ENCODE assay signal across 15 cellular contexts in genomic region chr2:85599468-85600234, GRCh38. TPM values are rescaled to one million over a fixed set of nuclear protein-coding genes. Genes with fewer than 3 reads are reported as not detected.
DNase-seq lines count a peak whose midpoint lies in the region; ATAC-seq, FAIRE-seq and TF ChIP-seq lines count a peak whose summit lies in the region.
"Had no signal": no experiment of that assay in that cellular context is flagged by ENCODE, and none has a peak within 500 bp of the region (broad histone marks: within the 10 kb centered on the region; RNA-seq: fewer than 3 reads in every experiment).

No MANE protein-coding gene starts in this region.

- TF ChIP-seq POLR2A in HepG2 (IDR thresholded peaks at IDR 0.05; ENCODE audit: insufficient read depth in 1 of 2, low read depth in 2 of 2, low read length in 2 of 2) = no peak
- no peak for TF ChIP-seq POLR2A in right lobe of liver (IDR thresholded peaks at IDR 0.05)

- CTCF ChIA-PET in HepG2 (lab: Yijun Ruan, JAX; ENCODE audit: low intra/inter-chr PET ratio, low total read pairs) = no interaction called here

- H3K4me3 Mint-ChIP-seq in effector memory CD8-positive, alpha-beta T cell = peak overlapping the region; percentile 22 to 23
- peak overlapping the region; percentile 25 for H3K4me3 Mint-ChIP-seq in type B pancreatic cell

- no peak overlapping the region for H2AFZ ChIP-seq in HepG2 (ENCODE audit: low read length)

- peak overlapping the region in 1 of 2 donors; percentile 84 for H3K27ac Mint-ChIP-seq in effector memory CD8-positive, alpha-beta T cell
- no peak overlapping the region for H3K27ac Mint-ChIP-seq in type B pancreatic cell

- no peaks in the 10 kb centered on the region for H3K27me3 Mint-ChIP-seq in effector memory CD8-positive, alpha-beta T cell
- H3K27me3 Mint-ChIP-seq in type B pancreatic cell = no peaks in the 10 kb centered on the region

- H3K4me1 Mint-ChIP-seq in effector memory CD8-positive, alpha-beta T cell (ENCODE audit: low read depth in 2 of 2) = peaks cover 38 to 43% of the 10 kb centered on the region in 2 donors
- H3K4me1 Mint-ChIP-seq in type B pancreatic cell (ENCODE audit: unreplicated experiment) = peaks cover 17% of the 10 kb centered on the region

- no peak for TF ChIP-seq CTCF in HepG2 (CRISPR knock-in tag; IDR thresholded peaks at IDR 0.05)
- no peak for TF ChIP-seq CTCF in right lobe of liver (IDR thresholded peaks at IDR 0.05)
- no peak for TF ChIP-seq CTCF in type B pancreatic cell (conservative IDR thresholded peaks at IDR 0.05)
- no peak for TF ChIP-seq CTCF in omental fat pad (IDR thresholded peaks at IDR 0.05)

- no peak for TF ChIP-seq EP300 in HepG2 (IDR thresholded peaks at IDR 0.05; ENCODE audit: low read depth in 2 of 2, low read length in 2 of 2)
- no peak for TF ChIP-seq EP300 in HepG2 (CRISPR knock-in tag; IDR thresholded peaks at IDR 0.05; ENCODE audit: borderline replicate concordance)

- H3K36me3 ChIP-seq in HepG2 (replicated peaks in 1 of 2; ENCODE audit: control insufficient read depth in 1 of 2, insufficient read depth in 2 of 2, low read length in 2 of 2) (peaks cover 7 to 38% of the 10 kb centered on the region in 2 experiments), right lobe of liver (peaks cover 0 to 26% (median 3%) of the 10 kb centered on the region in 4 donors)
- H3K36me3 ChIP-seq: uterus had no signal

- in situ Hi-C loops in HepG2 (cut with HindIII; ENCODE audit: extremely low pct_ligation_motif_present, low pct_unique_long_range_greater_than_20kb) = no loop called here

- ATAC-seq in HepG2 (no peak), right lobe of liver (no peak), omental fat pad (ENCODE audit: low FRiP score) (no peak)
- no peak for ATAC-seq in effector memory CD8-positive, alpha-beta T cell (replicated peaks)
- ATAC-seq: A549, lower lobe of right lung had no signal

- peaks cover 53% of the 10 kb centered on the region for H3K79me2 ChIP-seq in HepG2 (ENCODE audit: insufficient read depth, low read length)

- WGBS in HepG2 (ENCODE audit: low lambda C conversion rate) = 55% methylated on average over 12 of the region's 17 CpGs
- WGBS in right lobe of liver (ENCODE audit: insufficient coverage, low coverage, low lambda C conversion rate, missing lambda C conversion rate) = 33% methylated on average over 10 of the region's 17 CpGs

- H3K27me3 ChIP-seq in HepG2 (ENCODE audit: control insufficient read depth in 1 of 2, insufficient read depth in 2 of 2, low read length in 2 of 2) (no peaks in the 10 kb centered on the region; a peak in 1 of 5 replicates), right lobe of liver (no peaks in the 10 kb centered on the region)
- H3K27me3 ChIP-seq: right atrium auricular region, uterus had no signal

- POLR2A ChIA-PET in HepG2 (lab: Yijun Ruan, JAX) = interaction anchor here (1.4 to 25.9 kb wide), 8 partner anchors 6 to 180 kb away, joined by 4 to 795 read pairs (median 94); partner anchors contain the start of genes C2orf68, GGCX, MAT2A and RNF181

- H3K9ac ChIP-seq in HepG2 (ENCODE audit: insufficient read depth, low read depth, low read length) = no peak overlapping the region

- peaks cover 26% of the 10 kb centered on the region for H3K36me3 Mint-ChIP-seq in effector memory CD8-positive, alpha-beta T cell (ENCODE audit: insufficient read depth)
- peaks cover 4% of the 10 kb centered on the region for H3K36me3 Mint-ChIP-seq in type B pancreatic cell

- no TSS peak for BruUV-seq in HepG2 (replicated peaks; lab: Mats Ljungman, UMichigan)

- H3K4me3 ChIP-seq in HepG2 (replicated peaks in 1 of 3; ENCODE audit: insufficient read depth in 1 of 3, low read depth in 2 of 3, low read length in 3 of 3) (no peak overlapping the region), right lobe of liver (no peak overlapping the region)
- H3K4me3 ChIP-seq: A549, lower lobe of right lung, right atrium auricular region, uterus had no signal

- no peak for TF ChIP-seq RAD21 in HepG2 (CRISPR knock-in tag; IDR thresholded peaks at IDR 0.05)

- H3K4me2 ChIP-seq in HepG2 (ENCODE audit: low read depth, low read length) = peak overlapping the region; percentile 16; the same call in 1 of the 2 replicates
- H3K4me2 ChIP-seq: A549 had no signal

- no peaks in the 10 kb centered on the region for H3K9me3 Mint-ChIP-seq in effector memory CD8-positive, alpha-beta T cell
- no peaks in the 10 kb centered on the region for H3K9me3 Mint-ChIP-seq in type B pancreatic cell

- H4K20me1 ChIP-seq in HepG2 (ENCODE audit: insufficient read depth, low read length) = 0 out of 2 replicates have a peak, but pooled peaks cover 3% of the 10 kb centered on the region

- DNase-seq in HepG2 (ENCODE audit: low spot score) (no peak), right lobe of liver (no peak), type B pancreatic cell (ENCODE audit: extremely low spot score, unreplicated experiment) (no peak), omental fat pad (ENCODE audit: low spot score) (no peak)
- DNase-seq in effector memory CD8-positive, alpha-beta T cell = no peak
- no peak for DNase-seq in activated effector memory CD4-positive, alpha-beta T cell treated with Interleukin-2 at 50 U/mL for 16 hours
- DNase-seq: activated naive CD4-positive, alpha-beta T cell; lower lobe of right lung; MV-4-11; NCI-H2081; NCI-H526; uterus had no signal

- no peak for FAIRE-seq in HepG2 (lab: Jason Lieb, UNC)
- FAIRE-seq: A549 had no signal

- intact Hi-C loops in HepG2 (cut with micrococcal nuclease; ENCODE audit: unreplicated experiment) = loop anchor here (5.0 kb wide), 1 partner anchor 177 kb away; no protein-coding TSS in a partner anchor
- intact Hi-C loops in right lobe of liver (cut with DNase I) = no loop called here

- peaks cover 71% of the 10 kb centered on the region for H3K4me1 ChIP-seq in HepG2 (ENCODE audit: insufficient read depth, low read length)
- peaks cover 0 to 47% (median 21%) of the 10 kb centered on the region in 4 donors for H3K4me1 ChIP-seq in right lobe of liver

- no peaks in the 10 kb centered on the region for H3K9me3 ChIP-seq in HepG2 (ENCODE audit: low read length)
- H3K9me3 ChIP-seq in right lobe of liver = no peaks in the 10 kb centered on the region
- H3K9me3 ChIP-seq: A549, lower lobe of right lung, right atrium auricular region, uterus had no signal

- peak overlapping the region; percentile 80 for H3K27ac ChIP-seq in HepG2 (ENCODE audit: extremely low read length, insufficient read depth, low read length)
- no peak overlapping the region for H3K27ac ChIP-seq in right lobe of liver
- H3K27ac ChIP-seq: A549, lower lobe of right lung, right atrium auricular region, uterus had no signal

RNA-seq across cellular contexts. Expression of gene TMEM150A, which starts 2.8 kb away (rescaled TPM):
- total RNA-seq in HepG2 (2016; rRNA removed; fragmentation: Illumina TruSeq; extraction: Trizol) (24.0 and 30.1 TPM in 2 replicates), right lobe of liver (10 to 100 TPM; 20.0 to 26.7 (median 21.9) TPM), type B pancreatic cell (ENCODE audit: low replicate concordance) (16.7 and 19.8 TPM in 2 replicates), omental fat pad (10 to 100 TPM; 20.1 to 38.7 (median 25.5) TPM)
- 24.1 and 32.5 TPM in 2 replicates for total RNA-seq in HepG2 (2016; cell fraction: cytosol; rRNA removed; fragmentation: Illumina TruSeq; extraction: Trizol; ENCODE audit: low read depth)
- total RNA-seq in HepG2 (2016; cell fraction: insoluble cytoplasmic fraction; rRNA removed; fragmentation: Illumina TruSeq; extraction: Trizol) = 20.6 and 30.6 TPM in 2 replicates
- total RNA-seq in HepG2 (2016; cell fraction: membrane; rRNA removed; fragmentation: Illumina TruSeq; extraction: Trizol) = 35.6 and 42.7 TPM in 2 replicates
- total RNA-seq in HepG2 (2016; cell fraction: nucleus; rRNA removed; fragmentation: Illumina TruSeq; extraction: Trizol) = 27.9 and 33.6 TPM in 2 replicates
- polyA plus RNA-seq in HepG2 (2011; rRNA removed) = 70.4 and 111 TPM in 2 replicates
- polyA plus RNA-seq in HepG2 (2011; cell fraction: cytosol; rRNA removed) = 56.0 and 56.1 TPM in 2 replicates
- polyA plus RNA-seq in HepG2 (2011; cell fraction: nucleus; rRNA removed) = 277 and 295 TPM in 2 replicates
- 57.6 and 80.5 TPM in 2 replicates for polyA plus RNA-seq in HepG2 (2012)
- polyA plus RNA-seq in HepG2 (2016; cell fraction: cytosol; fragmentation: Illumina TruSeq; extraction: Trizol; ENCODE audit: low read depth) = 35.9 and 45.2 TPM in 2 replicates
- 34.2 and 35.6 TPM in 2 replicates for polyA plus RNA-seq in HepG2 (2016; cell fraction: insoluble cytoplasmic fraction; fragmentation: Illumina TruSeq; extraction: Trizol; ENCODE audit: low read depth)
- polyA plus RNA-seq in HepG2 (2016; cell fraction: membrane; fragmentation: Illumina TruSeq; extraction: Trizol; ENCODE audit: low read depth) = 43.2 and 51.3 TPM in 2 replicates
- polyA plus RNA-seq in HepG2 (2016; cell fraction: nucleus; fragmentation: Illumina TruSeq; extraction: Trizol; ENCODE audit: insufficient read depth, low read depth) = 83.8 and 85.6 TPM in 2 replicates
- polyA minus RNA-seq in HepG2 (2011; rRNA and poly(A)+ RNA removed; ENCODE audit: low replicate concordance) = 7.2 and 99.4 TPM in 2 replicates
- 17.1 and 21.3 TPM in 2 replicates for polyA minus RNA-seq in HepG2 (2011; cell fraction: cytosol; rRNA and poly(A)+ RNA removed)
- 30.6 and 39.5 TPM in 2 replicates for polyA minus RNA-seq in HepG2 (2011; cell fraction: nucleus; rRNA and poly(A)+ RNA removed)

RNA-seq across cellular contexts. Expression of gene RNF181, which starts 4.1 kb away (rescaled TPM):
- 224 and 234 TPM in 2 replicates for total RNA-seq in HepG2 (2016; rRNA removed; fragmentation: Illumina TruSeq; extraction: Trizol)
- total RNA-seq in HepG2 (2016; cell fraction: cytosol; rRNA removed; fragmentation: Illumina TruSeq; extraction: Trizol; ENCODE audit: low read depth) = 68.8 and 79.7 TPM in 2 replicates
- total RNA-seq in HepG2 (2016; cell fraction: insoluble cytoplasmic fraction; rRNA removed; fragmentation: Illumina TruSeq; extraction: Trizol) = 237 and 239 TPM in 2 replicates
- 60.8 and 63.4 TPM in 2 replicates for total RNA-seq in HepG2 (2016; cell fraction: membrane; rRNA removed; fragmentation: Illumina TruSeq; extraction: Trizol)
- total RNA-seq in HepG2 (2016; cell fraction: nucleus; rRNA removed; fragmentation: Illumina TruSeq; extraction: Trizol) = 99.4 and 107 TPM in 2 replicates
- 578 and 594 TPM in 2 replicates for polyA plus RNA-seq in HepG2 (2011; rRNA removed)
- 700 and 712 TPM in 2 replicates for polyA plus RNA-seq in HepG2 (2011; cell fraction: cytosol; rRNA removed)
- 285 and 326 TPM in 2 replicates for polyA plus RNA-seq in HepG2 (2011; cell fraction: nucleus; rRNA removed)
- polyA plus RNA-seq in HepG2 (2012) = 240 and 307 TPM in 2 replicates
- polyA plus RNA-seq in HepG2 (2016; cell fraction: cytosol; fragmentation: Illumina TruSeq; extraction: Trizol; ENCODE audit: low read depth) = 54.1 and 54.2 TPM in 2 replicates
- 189 and 200 TPM in 2 replicates for polyA plus RNA-seq in HepG2 (2016; cell fraction: insoluble cytoplasmic fraction; fragmentation: Illumina TruSeq; extraction: Trizol; ENCODE audit: low read depth)
- polyA plus RNA-seq in HepG2 (2016; cell fraction: membrane; fragmentation: Illumina TruSeq; extraction: Trizol; ENCODE audit: low read depth) = 43.8 and 45.1 TPM in 2 replicates
- polyA plus RNA-seq in HepG2 (2016; cell fraction: nucleus; fragmentation: Illumina TruSeq; extraction: Trizol; ENCODE audit: insufficient read depth, low read depth) = 124 and 147 TPM in 2 replicates
- polyA minus RNA-seq in HepG2 (2011; rRNA and poly(A)+ RNA removed; ENCODE audit: low replicate concordance) = 200 and 300 TPM in 2 replicates
- 65.6 and 78.5 TPM in 2 replicates for polyA minus RNA-seq in HepG2 (2011; cell fraction: cytosol; rRNA and poly(A)+ RNA removed)
- 59.9 and 82.9 TPM in 2 replicates for polyA minus RNA-seq in HepG2 (2011; cell fraction: nucleus; rRNA and poly(A)+ RNA removed)
- 100 to 1,000 TPM in 2 of 6 experiments, 10 to 100 TPM in 4; 54.5 to 123 (median 66.6) TPM for total RNA-seq in right lobe of liver
- 70.2 and 78.8 TPM in 2 replicates for total RNA-seq in type B pancreatic cell (ENCODE audit: low replicate concordance)
- total RNA-seq in omental fat pad = 100 to 1,000 TPM in 3 of 4 donors, 10 to 100 TPM in 1; 94.7 to 216 (median 144) TPM

RNA-seq across cellular contexts. Expression of gene C2orf68, which starts 12.2 kb away (rescaled TPM):
- 47.1 and 49.0 TPM in 2 replicates for total RNA-seq in HepG2 (2016; rRNA removed; fragmentation: Illumina TruSeq; extraction: Trizol)
- total RNA-seq in HepG2 (2016; cell fraction: cytosol; rRNA removed; fragmentation: Illumina TruSeq; extraction: Trizol; ENCODE audit: low read depth) = 32.5 and 36.5 TPM in 2 replicates
- total RNA-seq in HepG2 (2016; cell fraction: insoluble cytoplasmic fraction; rRNA removed; fragmentation: Illumina TruSeq; extraction: Trizol) = 48.7 and 49.6 TPM in 2 replicates
- 64.2 and 67.0 TPM in 2 replicates for total RNA-seq in HepG2 (2016; cell fraction: membrane; rRNA removed; fragmentation: Illumina TruSeq; extraction: Trizol)
- total RNA-seq in HepG2 (2016; cell fraction: nucleus; rRNA removed; fragmentation: Illumina TruSeq; extraction: Trizol) = 33.2 and 34.7 TPM in 2 replicates
- polyA plus RNA-seq in HepG2 (2011; rRNA removed) = 77.4 and 82.8 TPM in 2 replicates
- 32.5 and 38.0 TPM in 2 replicates for polyA plus RNA-seq in HepG2 (2011; cell fraction: cytosol; rRNA removed)
- 55.4 and 70.0 TPM in 2 replicates for polyA plus RNA-seq in HepG2 (2011; cell fraction: nucleus; rRNA removed)
- polyA plus RNA-seq in HepG2 (2012) = 42.2 and 51.9 TPM in 2 replicates
- 54.3 and 54.6 TPM in 2 replicates for polyA plus RNA-seq in HepG2 (2016; cell fraction: cytosol; fragmentation: Illumina TruSeq; extraction: Trizol; ENCODE audit: low read depth)
- polyA plus RNA-seq in HepG2 (2016; cell fraction: insoluble cytoplasmic fraction; fragmentation: Illumina TruSeq; extraction: Trizol; ENCODE audit: low read depth) = 56.4 and 59.2 TPM in 2 replicates
- 69.9 and 70.6 TPM in 2 replicates for polyA plus RNA-seq in HepG2 (2016; cell fraction: membrane; fragmentation: Illumina TruSeq; extraction: Trizol; ENCODE audit: low read depth)
- polyA plus RNA-seq in HepG2 (2016; cell fraction: nucleus; fragmentation: Illumina TruSeq; extraction: Trizol; ENCODE audit: insufficient read depth, low read depth) = 76.9 and 78.6 TPM in 2 replicates
- polyA minus RNA-seq in HepG2 (2011; rRNA and poly(A)+ RNA removed; ENCODE audit: low replicate concordance) = 73.7 and 82.9 TPM in 2 replicates
- polyA minus RNA-seq in HepG2 (2011; cell fraction: cytosol; rRNA and poly(A)+ RNA removed) = 34.4 and 42.2 TPM in 2 replicates
- polyA minus RNA-seq in HepG2 (2011; cell fraction: nucleus; rRNA and poly(A)+ RNA removed) = 35.4 and 43.0 TPM in 2 replicates
- 10 to 100 TPM in 5 of 6 experiments, 1 to 10 TPM in 1; 7.6 to 22.7 (median 14.8) TPM for total RNA-seq in right lobe of liver
- total RNA-seq in type B pancreatic cell (ENCODE audit: low replicate concordance) = 58.8 and 66.6 TPM in 2 replicates
- total RNA-seq in omental fat pad = 10 to 100 TPM in 3 of 4 donors, 1 to 10 TPM in 1; 7.9 to 19.5 (median 12.8) TPM

RNA-seq across cellular contexts. Expression of gene VAMP5, which starts 15.4 kb away (rescaled TPM):
- total RNA-seq in HepG2 (2016; rRNA removed; fragmentation: Illumina TruSeq; extraction: Trizol) (7.2 and 9.0 TPM in 2 replicates), right lobe of liver (10 to 100 TPM; 27.2 to 50.1 (median 34.7) TPM), type B pancreatic cell (ENCODE audit: low replicate concordance) (3.4 and 4.4 TPM in 2 replicates), omental fat pad (100 to 1,000 TPM in 1 of 4 donors, 10 to 100 TPM in 3; 51.4 to 116 (median 85.0) TPM)
- total RNA-seq in HepG2 (2016; cell fraction: cytosol; rRNA removed; fragmentation: Illumina TruSeq; extraction: Trizol; ENCODE audit: low read depth) = 13.9 and 18.3 TPM in 2 replicates
- 7.1 and 9.2 TPM in 2 replicates for total RNA-seq in HepG2 (2016; cell fraction: insoluble cytoplasmic fraction; rRNA removed; fragmentation: Illumina TruSeq; extraction: Trizol)
- total RNA-seq in HepG2 (2016; cell fraction: membrane; rRNA removed; fragmentation: Illumina TruSeq; extraction: Trizol) = 12.5 and 15.9 TPM in 2 replicates
- 3.2 and 4.0 TPM in 2 replicates for total RNA-seq in HepG2 (2016; cell fraction: nucleus; rRNA removed; fragmentation: Illumina TruSeq; extraction: Trizol)
- polyA plus RNA-seq in HepG2 (2011; rRNA removed) = 56.7 and 68.6 TPM in 2 replicates
- 87.7 and 90.8 TPM in 2 replicates for polyA plus RNA-seq in HepG2 (2011; cell fraction: cytosol; rRNA removed)
- polyA plus RNA-seq in HepG2 (2011; cell fraction: nucleus; rRNA removed) = 35.8 and 44.7 TPM in 2 replicates
- 39.4 and 46.3 TPM in 2 replicates for polyA plus RNA-seq in HepG2 (2012)
- polyA plus RNA-seq in HepG2 (2016; cell fraction: cytosol; fragmentation: Illumina TruSeq; extraction: Trizol; ENCODE audit: low read depth) = 27.3 and 33.3 TPM in 2 replicates
- polyA plus RNA-seq in HepG2 (2016; cell fraction: insoluble cytoplasmic fraction; fragmentation: Illumina TruSeq; extraction: Trizol; ENCODE audit: low read depth) = 20.9 and 22.2 TPM in 2 replicates
- polyA plus RNA-seq in HepG2 (2016; cell fraction: membrane; fragmentation: Illumina TruSeq; extraction: Trizol; ENCODE audit: low read depth) = 21.7 and 27.9 TPM in 2 replicates
- polyA plus RNA-seq in HepG2 (2016; cell fraction: nucleus; fragmentation: Illumina TruSeq; extraction: Trizol; ENCODE audit: insufficient read depth, low read depth) = 11.7 and 13.5 TPM in 2 replicates
- polyA minus RNA-seq in HepG2 (2011; rRNA and poly(A)+ RNA removed; ENCODE audit: low replicate concordance) = 5.5 and 44.4 TPM in 2 replicates
- 7.3 and 9.1 TPM in 2 replicates for polyA minus RNA-seq in HepG2 (2011; cell fraction: cytosol; rRNA and poly(A)+ RNA removed)
- 2.0 and 4.9 TPM in 2 replicates for polyA minus RNA-seq in HepG2 (2011; cell fraction: nucleus; rRNA and poly(A)+ RNA removed)
- polyA plus RNA-seq: neural cell had no signal

RNA-seq across cellular contexts. Expression of gene USP39, which starts 16.3 kb away (rescaled TPM):
- total RNA-seq in HepG2 (2016; rRNA removed; fragmentation: Illumina TruSeq; extraction: Trizol) (63.3 and 80.2 TPM in 2 replicates), right lobe of liver (10 to 100 TPM; 14.7 to 32.8 (median 17.9) TPM), type B pancreatic cell (ENCODE audit: low replicate concordance) (43.3 and 62.5 TPM in 2 replicates), omental fat pad (10 to 100 TPM; 40.1 to 61.5 (median 49.0) TPM)
- 20.2 and 21.5 TPM in 2 replicates for total RNA-seq in HepG2 (2016; cell fraction: cytosol; rRNA removed; fragmentation: Illumina TruSeq; extraction: Trizol; ENCODE audit: low read depth)
- total RNA-seq in HepG2 (2016; cell fraction: insoluble cytoplasmic fraction; rRNA removed; fragmentation: Illumina TruSeq; extraction: Trizol) = 64.7 and 84.8 TPM in 2 replicates
- 37.2 and 41.8 TPM in 2 replicates for total RNA-seq in HepG2 (2016; cell fraction: membrane; rRNA removed; fragmentation: Illumina TruSeq; extraction: Trizol)
- total RNA-seq in HepG2 (2016; cell fraction: nucleus; rRNA removed; fragmentation: Illumina TruSeq; extraction: Trizol) = 43.3 and 49.6 TPM in 2 replicates
- polyA plus RNA-seq in HepG2 (2011; rRNA removed) = 73.6 and 75.1 TPM in 2 replicates
- 52.3 and 54.6 TPM in 2 replicates for polyA plus RNA-seq in HepG2 (2011; cell fraction: cytosol; rRNA removed)
- polyA plus RNA-seq in HepG2 (2011; cell fraction: nucleus; rRNA removed) = 71.1 and 77.1 TPM in 2 replicates
- polyA plus RNA-seq in HepG2 (2012) = 51.9 and 66.6 TPM in 2 replicates
- 21.2 and 23.0 TPM in 2 replicates for polyA plus RNA-seq in HepG2 (2016; cell fraction: cytosol; fragmentation: Illumina TruSeq; extraction: Trizol; ENCODE audit: low read depth)
- 106 and 107 TPM in 2 replicates for polyA plus RNA-seq in HepG2 (2016; cell fraction: insoluble cytoplasmic fraction; fragmentation: Illumina TruSeq; extraction: Trizol; ENCODE audit: low read depth)
- 36.4 and 40.9 TPM in 2 replicates for polyA plus RNA-seq in HepG2 (2016; cell fraction: membrane; fragmentation: Illumina TruSeq; extraction: Trizol; ENCODE audit: low read depth)
- polyA plus RNA-seq in HepG2 (2016; cell fraction: nucleus; fragmentation: Illumina TruSeq; extraction: Trizol; ENCODE audit: insufficient read depth, low read depth) = 92.4 and 97.2 TPM in 2 replicates
- 156 and 185 TPM in 2 replicates for polyA minus RNA-seq in HepG2 (2011; rRNA and poly(A)+ RNA removed; ENCODE audit: low replicate concordance)
- 31.4 and 36.2 TPM in 2 replicates for polyA minus RNA-seq in HepG2 (2011; cell fraction: cytosol; rRNA and poly(A)+ RNA removed)
- polyA minus RNA-seq in HepG2 (2011; cell fraction: nucleus; rRNA and poly(A)+ RNA removed) = 60.5 and 67.6 TPM in 2 replicates
